ENCODE assay signal across 21 cellular contexts in the genomic region with DNA sequence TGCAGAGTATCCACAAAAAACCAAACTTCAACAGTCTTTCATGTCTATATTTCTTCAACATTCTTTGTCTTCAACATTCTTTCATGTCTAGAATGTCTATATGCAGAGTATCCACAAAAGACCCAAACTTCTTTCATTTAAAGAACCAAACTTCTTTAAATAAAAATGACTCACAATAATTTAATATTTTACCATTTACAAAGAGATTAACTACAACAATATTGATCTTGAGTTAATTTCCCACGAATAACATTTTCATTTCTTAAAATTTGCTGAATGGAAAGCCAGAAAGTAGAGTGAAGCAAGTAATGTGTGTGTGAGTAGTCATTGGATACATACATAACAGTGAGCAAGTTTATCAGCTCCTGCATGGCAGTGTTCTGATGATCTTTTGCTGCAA. TPM values are rescaled to one million over a fixed set of nuclear protein-coding genes. Genes with fewer than 3 reads are reported as not detected.
"Had no signal": no experiment of that assay in that cellular context is flagged by ENCODE, and none has a peak within 500 bp of the region (broad histone marks: within the 10 kb centered on the region; RNA-seq: fewer than 3 reads in every experiment).

A gene (plus strand): TSS at position 301 of the 400 bp plus-strand sequence.

- H3K9me3 ChIP-seq: adrenal gland, Peyer's patch had no signal

- H3K9me3 Mint-ChIP-seq: activated naive CD8-positive, alpha-beta T cell treated with anti-CD3 and anti-CD28 coated beads, Interleukin-2, amount 10 ng/mL, durations not matched to agents 7 days and 5 days; T-helper 1 cell treated with Interleukin-12 subunit alpha and Interleukin-12 subunit beta and Interleukin-4 antibody, amounts not matched to agents 30 μg/mL and 1 μg/mL, for 36 hours had no signal

- H3K4me3 ChIP-seq: adrenal gland, Peyer's patch had no signal

- H3K36me3 Mint-ChIP-seq: activated naive CD8-positive, alpha-beta T cell treated with anti-CD3 and anti-CD28 coated beads, Interleukin-2, amount 10 ng/mL, durations not matched to agents 7 days and 5 days had no signal

- H3K36me3 ChIP-seq: adrenal gland, Peyer's patch had no signal

- ATAC-seq: activated CD4-positive, CD25-positive, alpha-beta regulatory T cell treated with anti-CD3 and anti-CD28 coated beads, Interleukin-2, amount 50 U/mL, for 24 hours; activated CD8-positive, alpha-beta T cell treated with anti-CD3 and anti-CD28 coated beads, Interleukin-2, amount 10 ng/mL, durations not matched to agents 7 days and 5 days had no signal

- H3K27ac Mint-ChIP-seq: activated CD8-positive, alpha-beta T cell treated with anti-CD3 and anti-CD28 coated beads, Interleukin-2, amount 10 ng/mL, durations not matched to agents 7 days and 5 days; activated naive CD8-positive, alpha-beta T cell treated with anti-CD3 and anti-CD28 coated beads, Interleukin-2, amount 10 ng/mL, durations not matched to agents 7 days and 5 days; T-helper 1 cell treated with Interleukin-12 subunit alpha and Interleukin-12 subunit beta and Interleukin-4 antibody, amounts not matched to agents 30 μg/mL and 1 μg/mL, for 36 hours had no signal

- DNase-seq: activated CD4-positive, alpha-beta T cell treated with anti-CD3 and anti-CD28 coated beads for 48 hours; activated CD4-positive, alpha-beta T cell treated with anti-CD3 and anti-CD28 coated beads, Interleukin-2, amount 50 U/mL, for 4 hours; activated CD8-positive, alpha-beta memory T cell treated with anti-CD3 and anti-CD28 coated beads, Interleukin-2, amount 50 U/mL, for 48 hours; activated CD8-positive, alpha-beta T cell treated with anti-CD3 and anti-CD28 coated beads, Interleukin-2, amount 10 ng/mL, durations not matched to agents 7 days and 5 days; activated naive CD4-positive, alpha-beta T cell treated with anti-CD3 and anti-CD28 coated beads, Interleukin-2, amount 50 U/mL, for 16 hours; activated naive CD8-positive, alpha-beta T cell treated with anti-CD3 and anti-CD28 coated beads, Interleukin-2, amount 10 ng/mL, durations not matched to agents 7 days and 5 days; activated T-cell treated with anti-CD3 and anti-CD28 coated beads, Interleukin-2, amount 50 U/mL, for 1 hour; adrenal gland; anterior cingulate cortex; MM.1S; NCI-H1105; NCI-H1436; NCI-H1694 treated with DMSO at 0.1 percent for 48 hours; NCI-H2029 treated with DMSO at 0.1 percent for 48 hours; NCI-H69; Peyer's patch; SHP77 treated with DMSO at 0.1 percent for 48 hours had no signal

- H3K4me3 Mint-ChIP-seq: activated CD8-positive, alpha-beta T cell treated with anti-CD3 and anti-CD28 coated beads, Interleukin-2, amount 10 ng/mL, durations not matched to agents 7 days and 5 days; activated naive CD8-positive, alpha-beta T cell treated with anti-CD3 and anti-CD28 coated beads, Interleukin-2, amount 10 ng/mL, durations not matched to agents 7 days and 5 days; T-helper 1 cell treated with Interleukin-12 subunit alpha and Interleukin-12 subunit beta and Interleukin-4 antibody, amounts not matched to agents 30 μg/mL and 1 μg/mL, for 36 hours had no signal

- H3K27ac ChIP-seq: adrenal gland, Peyer's patch had no signal

- H3K4me1 ChIP-seq: adrenal gland, Peyer's patch had no signal

- H3K4me1 Mint-ChIP-seq: activated naive CD8-positive, alpha-beta T cell treated with anti-CD3 and anti-CD28 coated beads, Interleukin-2, amount 10 ng/mL, durations not matched to agents 7 days and 5 days had no signal

- H3K27me3 Mint-ChIP-seq: activated naive CD8-positive, alpha-beta T cell treated with anti-CD3 and anti-CD28 coated beads, Interleukin-2, amount 10 ng/mL, durations not matched to agents 7 days and 5 days had no signal

- H3K27me3 ChIP-seq: adrenal gland, Peyer's patch had no signal

RNA-seq across cellular contexts. Expression of the gene that starts here (rescaled TPM):
- total RNA-seq: activated CD8-positive, alpha-beta T cell treated with anti-CD3 and anti-CD28 coated beads, Interleukin-2, amount 10 ng/mL, durations not matched to agents 7 days and 5 days; activated naive CD8-positive, alpha-beta T cell treated with anti-CD3 and anti-CD28 coated beads, Interleukin-2, amount 10 ng/mL, durations not matched to agents 7 days and 5 days; adrenal gland; bronchial epithelial cell; Peyer's patch; SK-MEL-5 had no signal
- polyA plus RNA-seq: adrenal gland had no signal
